1 cellular context compared by ENCODE assay signal in genomic region chr7:100081535-100082102, GRCh38.
TF ChIP-seq lines count a peak whose summit lies in the region.

Gene ZNF3, minus strand, starts transcription at chr7:100081723. Its CDS starts 4,366 bp downstream, at chr7:100077357.

TF ChIP-seq in K562, 482 proteins besides CTCF, POLR2A, EP300 and RAD21 (continued from another document and continues in another):
- TF ChIP-seq CREB3 (tag; conservative IDR thresholded peaks at IDR 0.05; ENCODE audit: low read depth), result no peak
- peak; percentile 97 for TF ChIP-seq RBBP5 (IDR thresholded peaks at IDR 0.05; ENCODE audit: borderline replicate concordance, insufficient read depth, low read length, poor library complexity, severe bottlenecking)
- TF ChIP-seq TAF1 (IDR thresholded peaks at IDR 0.05; ENCODE audit: control insufficient read depth, extremely low read depth, insufficient read depth, low read length, severe bottlenecking), result peak; percentile 82
- TF ChIP-seq NR2C2 (CRISPR knock-in tag; IDR thresholded peaks at IDR 0.05), result peak; percentile 100
- TF ChIP-seq NR2C2 (tag; IDR thresholded peaks at IDR 0.05), result peak; percentile 100
- TF ChIP-seq NFRKB (IDR thresholded peaks at IDR 0.05; ENCODE audit: low read depth), result no peak
- peak; percentile 95 for TF ChIP-seq SIN3B (IDR thresholded peaks at IDR 0.05; ENCODE audit: low read depth)
- peak; percentile 34 to 54; a peak in 3 of 4 replicates for TF ChIP-seq NRF1 (conservative IDR thresholded peaks at IDR 0.05 in 1 of 2, IDR thresholded peaks at IDR 0.05 in 1 of 2)
- peak; percentile 96 for TF ChIP-seq CREM (IDR thresholded peaks at IDR 0.05; ENCODE audit: low read depth)
- TF ChIP-seq, protein P1, sequence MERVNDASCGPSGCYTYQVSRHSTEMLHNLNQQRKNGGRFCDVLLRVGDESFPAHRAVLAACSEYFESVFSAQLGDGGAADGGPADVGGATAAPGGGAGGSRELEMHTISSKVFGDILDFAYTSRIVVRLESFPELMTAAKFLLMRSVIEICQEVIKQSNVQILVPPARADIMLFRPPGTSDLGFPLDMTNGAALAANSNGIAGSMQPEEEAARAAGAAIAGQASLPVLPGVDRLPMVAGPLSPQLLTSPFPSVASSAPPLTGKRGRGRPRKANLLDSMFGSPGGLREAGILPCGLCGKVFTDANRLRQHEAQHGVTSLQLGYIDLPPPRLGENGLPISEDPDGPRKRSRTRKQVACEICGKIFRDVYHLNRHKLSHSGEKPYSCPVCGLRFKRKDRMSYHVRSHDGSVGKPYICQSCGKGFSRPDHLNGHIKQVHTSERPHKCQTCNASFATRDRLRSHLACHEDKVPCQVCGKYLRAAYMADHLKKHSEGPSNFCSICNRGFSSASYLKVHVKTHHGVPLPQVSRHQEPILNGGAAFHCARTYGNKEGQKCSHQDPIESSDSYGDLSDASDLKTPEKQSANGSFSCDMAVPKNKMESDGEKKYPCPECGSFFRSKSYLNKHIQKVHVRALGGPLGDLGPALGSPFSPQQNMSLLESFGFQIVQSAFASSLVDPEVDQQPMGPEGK (CRISPR knock-in tag; IDR thresholded peaks at IDR 0.05; ENCODE audit: borderline replicate concordance), result 0 out of 2 replicates have a peak, but pooled peaks have one; percentile 47
- TF ChIP-seq IRF9 (tag; IDR thresholded peaks at IDR 0.05), result no peak
- TF ChIP-seq CREB1 (IDR thresholded peaks at IDR 0.05), result peak; percentile 89
- TF ChIP-seq CREB1 (CRISPR knock-in tag; IDR thresholded peaks at IDR 0.05), result peak; percentile 94
- peak; percentile 66 to 74; a peak in 2 of 4 replicates for TF ChIP-seq ETV6 (IDR thresholded peaks at IDR 0.05; ENCODE audit: borderline replicate concordance in 1 of 2, low read depth in 2 of 2, low read length in 1 of 2)
- TF ChIP-seq ETV6 (CRISPR knock-in tag; IDR thresholded peaks at IDR 0.05; ENCODE audit: borderline replicate concordance), result no peak
- TF ChIP-seq ZNF133 (CRISPR knock-in tag; IDR thresholded peaks at IDR 0.05), result no peak
- TF ChIP-seq, protein P2, sequence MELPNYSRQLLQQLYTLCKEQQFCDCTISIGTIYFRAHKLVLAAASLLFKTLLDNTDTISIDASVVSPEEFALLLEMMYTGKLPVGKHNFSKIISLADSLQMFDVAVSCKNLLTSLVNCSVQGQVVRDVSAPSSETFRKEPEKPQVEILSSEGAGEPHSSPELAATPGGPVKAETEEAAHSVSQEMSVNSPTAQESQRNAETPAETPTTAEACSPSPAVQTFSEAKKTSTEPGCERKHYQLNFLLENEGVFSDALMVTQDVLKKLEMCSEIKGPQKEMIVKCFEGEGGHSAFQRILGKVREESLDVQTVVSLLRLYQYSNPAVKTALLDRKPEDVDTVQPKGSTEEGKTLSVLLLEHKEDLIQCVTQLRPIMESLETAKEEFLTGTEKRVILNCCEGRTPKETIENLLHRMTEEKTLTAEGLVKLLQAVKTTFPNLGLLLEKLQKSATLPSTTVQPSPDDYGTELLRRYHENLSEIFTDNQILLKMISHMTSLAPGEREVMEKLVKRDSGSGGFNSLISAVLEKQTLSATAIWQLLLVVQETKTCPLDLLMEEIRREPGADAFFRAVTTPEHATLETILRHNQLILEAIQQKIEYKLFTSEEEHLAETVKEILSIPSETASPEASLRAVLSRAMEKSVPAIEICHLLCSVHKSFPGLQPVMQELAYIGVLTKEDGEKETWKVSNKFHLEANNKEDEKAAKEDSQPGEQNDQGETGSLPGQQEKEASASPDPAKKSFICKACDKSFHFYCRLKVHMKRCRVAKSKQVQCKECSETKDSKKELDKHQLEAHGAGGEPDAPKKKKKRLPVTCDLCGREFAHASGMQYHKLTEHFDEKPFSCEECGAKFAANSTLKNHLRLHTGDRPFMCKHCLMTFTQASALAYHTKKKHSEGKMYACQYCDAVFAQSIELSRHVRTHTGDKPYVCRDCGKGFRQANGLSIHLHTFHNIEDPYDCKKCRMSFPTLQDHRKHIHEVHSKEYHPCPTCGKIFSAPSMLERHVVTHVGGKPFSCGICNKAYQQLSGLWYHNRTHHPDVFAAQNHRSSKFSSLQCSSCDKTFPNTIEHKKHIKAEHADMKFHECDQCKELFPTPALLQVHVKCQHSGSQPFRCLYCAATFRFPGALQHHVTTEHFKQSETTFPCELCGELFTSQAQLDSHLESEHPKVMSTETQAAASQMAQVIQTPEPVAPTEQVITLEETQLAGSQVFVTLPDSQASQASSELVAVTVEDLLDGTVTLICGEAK (IDR thresholded peaks at IDR 0.05), result peak; percentile 99
- TF ChIP-seq, protein P2 (CRISPR knock-in tag; IDR thresholded peaks at IDR 0.05), result no peak
- TF ChIP-seq, protein P3, sequence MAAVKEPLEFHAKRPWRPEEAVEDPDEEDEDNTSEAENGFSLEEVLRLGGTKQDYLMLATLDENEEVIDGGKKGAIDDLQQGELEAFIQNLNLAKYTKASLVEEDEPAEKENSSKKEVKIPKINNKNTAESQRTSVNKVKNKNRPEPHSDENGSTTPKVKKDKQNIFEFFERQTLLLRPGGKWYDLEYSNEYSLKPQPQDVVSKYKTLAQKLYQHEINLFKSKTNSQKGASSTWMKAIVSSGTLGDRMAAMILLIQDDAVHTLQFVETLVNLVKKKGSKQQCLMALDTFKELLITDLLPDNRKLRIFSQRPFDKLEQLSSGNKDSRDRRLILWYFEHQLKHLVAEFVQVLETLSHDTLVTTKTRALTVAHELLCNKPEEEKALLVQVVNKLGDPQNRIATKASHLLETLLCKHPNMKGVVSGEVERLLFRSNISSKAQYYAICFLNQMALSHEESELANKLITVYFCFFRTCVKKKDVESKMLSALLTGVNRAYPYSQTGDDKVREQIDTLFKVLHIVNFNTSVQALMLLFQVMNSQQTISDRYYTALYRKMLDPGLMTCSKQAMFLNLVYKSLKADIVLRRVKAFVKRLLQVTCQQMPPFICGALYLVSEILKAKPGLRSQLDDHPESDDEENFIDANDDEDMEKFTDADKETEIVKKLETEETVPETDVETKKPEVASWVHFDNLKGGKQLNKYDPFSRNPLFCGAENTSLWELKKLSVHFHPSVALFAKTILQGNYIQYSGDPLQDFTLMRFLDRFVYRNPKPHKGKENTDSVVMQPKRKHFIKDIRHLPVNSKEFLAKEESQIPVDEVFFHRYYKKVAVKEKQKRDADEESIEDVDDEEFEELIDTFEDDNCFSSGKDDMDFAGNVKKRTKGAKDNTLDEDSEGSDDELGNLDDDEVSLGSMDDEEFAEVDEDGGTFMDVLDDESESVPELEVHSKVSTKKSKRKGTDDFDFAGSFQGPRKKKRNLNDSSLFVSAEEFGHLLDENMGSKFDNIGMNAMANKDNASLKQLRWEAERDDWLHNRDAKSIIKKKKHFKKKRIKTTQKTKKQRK (IDR thresholded peaks at IDR 0.05; ENCODE audit: borderline replicate concordance, low read depth, low read length), result no peak
- TF ChIP-seq MTA3 (IDR thresholded peaks at IDR 0.05; ENCODE audit: borderline replicate concordance), result peak; percentile 93
- peak; percentile 81 for TF ChIP-seq DEAF1 (CRISPR knock-in tag; IDR thresholded peaks at IDR 0.05)
- peak; percentile 96 for TF ChIP-seq ZFX (CRISPR knock-in tag; IDR thresholded peaks at IDR 0.05)
- TF ChIP-seq CBFA2T2 (conservative IDR thresholded peaks at IDR 0.05), result no peak
- no peak for TF ChIP-seq HIVEP1 (CRISPR knock-in tag; IDR thresholded peaks at IDR 0.05)
- no peak for TF ChIP-seq FOXA3 (CRISPR knock-in tag; conservative IDR thresholded peaks at IDR 0.05 in 1 of 2, IDR thresholded peaks at IDR 0.05 in 1 of 2)
- peak; percentile 91 for TF ChIP-seq NFIC (IDR thresholded peaks at IDR 0.05)
